ENCODE assay signal across 8 cellular contexts in the genomic region with DNA sequence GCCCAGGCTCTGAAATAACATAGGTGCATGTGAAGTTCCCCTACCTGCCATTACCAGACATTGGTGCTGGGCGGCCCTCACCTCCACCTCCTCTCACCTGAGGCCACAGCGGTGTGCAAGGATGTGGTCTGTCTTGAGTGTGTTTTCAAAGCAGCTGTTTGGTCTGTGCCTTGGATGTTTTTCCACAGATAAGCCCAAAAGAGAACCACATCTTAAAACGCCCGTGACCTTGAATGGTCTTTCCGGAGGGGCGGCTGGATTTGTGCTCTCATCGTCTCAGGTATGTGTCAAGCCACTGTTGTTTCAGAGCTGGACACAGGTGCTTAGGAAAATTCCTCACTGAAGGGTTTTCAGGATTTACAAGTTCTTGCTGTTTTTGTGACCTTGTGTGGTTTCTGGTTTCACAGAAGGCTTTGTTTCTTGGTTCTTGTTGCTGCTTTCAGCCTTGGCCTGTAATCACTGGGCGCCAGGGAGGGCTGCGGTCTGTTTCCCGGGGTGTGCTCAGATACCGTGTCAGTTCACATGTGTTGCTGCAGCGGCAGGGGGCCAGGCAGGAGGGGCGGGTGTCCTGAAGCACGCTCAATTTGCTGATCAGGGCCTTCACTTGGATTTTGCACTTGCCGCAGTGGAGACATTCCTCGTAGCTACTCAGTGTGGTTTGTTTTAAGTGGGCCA.
DNase-seq lines count a peak whose midpoint lies in the region; ATAC-seq and TF ChIP-seq lines count a peak whose summit lies in the region.

No MANE protein-coding gene starts in this region.

- 37% methylated on average over 16 of the region's 16 CpGs for WGBS in thymus

- peak overlapping the region; percentile 95; the same call in 1 of the 2 replicates for H3K27ac ChIP-seq in VCaP
- H3K27ac ChIP-seq in right atrium auricular region, result peak overlapping the region; percentile 59 to 61
- peak overlapping the region; percentile 46 for H3K27ac ChIP-seq in thymus (ENCODE audit: low read depth)

- TF ChIP-seq CTCF in VCaP (conservative IDR thresholded peaks at IDR 0.05), result no peak
- TF ChIP-seq CTCF in right atrium auricular region (IDR thresholded peaks at IDR 0.05), result no peak

- H3K4me1 ChIP-seq in right atrium auricular region, result peaks cover 0 to 67% of the 10 kb centered on the region in 2 donors
- H3K4me1 ChIP-seq in thymus (ENCODE audit: control insufficient read depth, insufficient read depth, low read length), result peaks cover 12% of the 10 kb centered on the region

- no peaks in the 10 kb centered on the region for H3K27me3 ChIP-seq in right atrium auricular region
- H3K27me3 ChIP-seq in thymus (ENCODE audit: control insufficient read depth, insufficient read depth), result no peaks in the 10 kb centered on the region

- H3K4me3 ChIP-seq in right atrium auricular region (no peak overlapping the region), thymus (ENCODE audit: low read length) (no peak overlapping the region)

- peak; percentile 60 for ATAC-seq in HG03095 (IDR thresholded peaks at IDR 0.05; ENCODE audit: unreplicated experiment)

- no peaks in the 10 kb centered on the region for H3K36me3 ChIP-seq in right atrium auricular region
- H3K36me3 ChIP-seq in thymus (ENCODE audit: control insufficient read depth, insufficient read depth), result no peaks in the 10 kb centered on the region

- H3K9me3 ChIP-seq in right atrium auricular region (no peaks in the 10 kb centered on the region), thymus (ENCODE audit: control insufficient read depth) (no peaks in the 10 kb centered on the region)

- DNase-seq in NK-92 treated with Interleukin-12 subunit alpha and Interleukin-12 subunit beta, amount 100 ng/mL, for 24 hours (lab: John Stamatoyannopoulos, UW), result peak; percentile 44
- DNase-seq in NK-92 (lab: John Stamatoyannopoulos, UW; ENCODE audit: unreplicated experiment), result no peak
- DNase-seq in right atrium auricular region (ENCODE audit: low spot score), result no peak
- no peak for DNase-seq in HCEC 1CT
- DNase-seq in COLO829 (ENCODE audit: low spot score), result no peak
